ENCODE assay signal across 8 cellular contexts in the genomic region with DNA sequence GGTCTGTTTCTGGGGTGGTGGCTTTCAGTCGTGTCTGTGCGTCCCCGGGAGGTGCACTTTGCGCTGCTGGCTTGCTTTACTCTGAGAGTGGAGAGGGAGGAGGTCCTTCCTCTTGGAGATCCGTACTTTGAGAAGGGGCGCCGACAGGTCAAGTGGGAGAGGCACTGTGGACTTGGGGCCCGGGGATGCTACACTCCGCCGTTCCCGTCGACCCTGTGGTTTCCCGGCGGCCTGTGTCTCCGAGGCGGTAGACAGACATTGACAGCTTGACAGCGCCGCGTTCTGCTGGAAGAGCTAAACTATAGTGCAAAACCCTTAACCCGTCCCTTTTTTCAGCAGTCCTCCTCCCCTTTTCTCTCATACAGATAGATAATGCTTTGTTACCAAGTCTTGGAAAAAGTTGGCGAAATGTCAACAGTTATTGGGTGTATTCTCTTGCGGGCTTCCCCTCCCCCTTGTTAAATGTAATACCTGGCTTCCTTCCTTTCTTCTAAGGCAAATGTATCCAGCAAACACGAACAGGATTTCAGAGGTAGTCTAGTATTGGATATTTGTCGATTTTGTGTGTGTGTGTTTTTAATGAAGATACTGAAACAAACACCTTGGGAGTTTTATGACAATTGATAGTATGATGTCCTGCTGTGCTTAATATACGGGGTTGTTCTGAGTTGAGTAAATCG. TPM values are rescaled to one million over a fixed set of nuclear protein-coding genes. Genes with fewer than 3 reads are reported as not detected.
DNase-seq lines count a peak whose midpoint lies in the region; ATAC-seq and TF ChIP-seq lines count a peak whose summit lies in the region.

No MANE protein-coding gene starts in this region.

- ATAC-seq in SK-N-SH treated with all-trans-retinoic acid at 6 μM for 48 hours = peak; percentile 2
- ATAC-seq in GM21381 (IDR thresholded peaks at IDR 0.05; ENCODE audit: unreplicated experiment) = no peak

- DNase-seq in D341Med (ENCODE audit: low spot score) (peak; percentile 31), HL-60 (ENCODE audit: low read depth in 1 of 2, low spot score in 1 of 2) (peak in 1 of 2 experiments; percentile 27), astrocyte of the hippocampus (ENCODE audit: low read depth, low spot score) (peak; percentile 71), hypothalamus (lab: John Stamatoyannopoulos, UW) (peak in 33 of 51 donors; percentile 19 to 74 (median 41)), retina (peak; percentile 79), A172 (ENCODE audit: low spot score) (no peak)

- no peak for TF ChIP-seq CTCF in HL-60 (IDR thresholded peaks at IDR 0.05; ENCODE audit: insufficient read depth, low read length)

- H3K27me3 ChIP-seq in HL-60 (ENCODE audit: insufficient read depth, poor library complexity, severe bottlenecking) = peaks cover 26% of the 10 kb centered on the region

- H3K27ac ChIP-seq in HL-60 (replicated peaks) = no peak overlapping the region

- H3K4me3 ChIP-seq in HL-60 (replicated peaks; ENCODE audit: insufficient read depth, low read length) = peak overlapping the region; percentile 62

TF ChIP-seq in SK-N-SH treated with all-trans-retinoic acid at 6 μM for 48 hours, 23 proteins besides CTCF, POLR2A, EP300 and RAD21:
- TF ChIP-seq ZC3H10 (CRISPR knock-in tag; IDR thresholded peaks at IDR 0.05) (0 out of 2 replicates have a peak, but pooled peaks have one; percentile 4), GLIS3 (CRISPR knock-in tag; IDR thresholded peaks at IDR 0.05) (peak; percentile 32), PPARA (CRISPR knock-in tag; IDR thresholded peaks at IDR 0.05; ENCODE audit: borderline replicate concordance) (no peak)
- TF ChIP-seq, protein P1, sequence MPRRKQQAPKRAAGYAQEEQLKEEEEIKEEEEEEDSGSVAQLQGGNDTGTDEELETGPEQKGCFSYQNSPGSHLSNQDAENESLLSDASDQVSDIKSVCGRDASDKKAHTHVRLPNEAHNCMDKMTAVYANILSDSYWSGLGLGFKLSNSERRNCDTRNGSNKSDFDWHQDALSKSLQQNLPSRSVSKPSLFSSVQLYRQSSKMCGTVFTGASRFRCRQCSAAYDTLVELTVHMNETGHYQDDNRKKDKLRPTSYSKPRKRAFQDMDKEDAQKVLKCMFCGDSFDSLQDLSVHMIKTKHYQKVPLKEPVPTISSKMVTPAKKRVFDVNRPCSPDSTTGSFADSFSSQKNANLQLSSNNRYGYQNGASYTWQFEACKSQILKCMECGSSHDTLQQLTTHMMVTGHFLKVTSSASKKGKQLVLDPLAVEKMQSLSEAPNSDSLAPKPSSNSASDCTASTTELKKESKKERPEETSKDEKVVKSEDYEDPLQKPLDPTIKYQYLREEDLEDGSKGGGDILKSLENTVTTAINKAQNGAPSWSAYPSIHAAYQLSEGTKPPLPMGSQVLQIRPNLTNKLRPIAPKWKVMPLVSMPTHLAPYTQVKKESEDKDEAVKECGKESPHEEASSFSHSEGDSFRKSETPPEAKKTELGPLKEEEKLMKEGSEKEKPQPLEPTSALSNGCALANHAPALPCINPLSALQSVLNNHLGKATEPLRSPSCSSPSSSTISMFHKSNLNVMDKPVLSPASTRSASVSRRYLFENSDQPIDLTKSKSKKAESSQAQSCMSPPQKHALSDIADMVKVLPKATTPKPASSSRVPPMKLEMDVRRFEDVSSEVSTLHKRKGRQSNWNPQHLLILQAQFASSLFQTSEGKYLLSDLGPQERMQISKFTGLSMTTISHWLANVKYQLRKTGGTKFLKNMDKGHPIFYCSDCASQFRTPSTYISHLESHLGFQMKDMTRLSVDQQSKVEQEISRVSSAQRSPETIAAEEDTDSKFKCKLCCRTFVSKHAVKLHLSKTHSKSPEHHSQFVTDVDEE (CRISPR knock-in tag; IDR thresholded peaks at IDR 0.05) = no peak

RNA-seq across cellular contexts. Expression of a gene that starts 6.6 kb away (rescaled TPM):
- 666 and 678 TPM in 2 replicates for total RNA-seq in A172 (2014; rRNA removed; shearing (Covaris generic))
